ENCODE assay signal across 2 cellular contexts in genomic region chr17:4448197-4448980, GRCh38.
A peak's percentile ranks its signal among the peaks of the same experiment; 100 is the strongest.
TF ChIP-seq lines count a peak whose summit lies in the region.

No MANE protein-coding gene starts in this region.

TF ChIP-seq in HEK293, 187 proteins besides CTCF, POLR2A, EP300 and RAD21:
- no peak for TF ChIP-seq GLIS2 (tag by site-specific recombination; IDR thresholded peaks at IDR 0.05)
- TF ChIP-seq ZNF37A (tag by site-specific recombination; IDR thresholded peaks at IDR 0.05), result no peak
- TF ChIP-seq ZNF792 (tag by site-specific recombination; IDR thresholded peaks at IDR 0.05), result no peak
- no peak for TF ChIP-seq ZNF449 (tag by site-specific recombination; IDR thresholded peaks at IDR 0.05)
- no peak for TF ChIP-seq ZNF707 (tag by site-specific recombination; IDR thresholded peaks at IDR 0.05)
- 0 out of 2 replicates have a peak, but pooled peaks have one; percentile 21 for TF ChIP-seq ZIC2 (tag by site-specific recombination; IDR thresholded peaks at IDR 0.05)
- TF ChIP-seq ZNF292 (tag by site-specific recombination; IDR thresholded peaks at IDR 0.05; ENCODE audit: borderline replicate concordance, low read depth), result no peak
- no peak for TF ChIP-seq ZNF239 (tag by site-specific recombination; IDR thresholded peaks at IDR 0.05)
- TF ChIP-seq ZFHX2 (tag by site-specific recombination; conservative IDR thresholded peaks at IDR 0.05), result 0 out of 2 replicates have a peak, but pooled peaks have one; percentile 16
- peak; percentile 18; the same call in 1 of the 2 replicates for TF ChIP-seq GLIS1 (tag by site-specific recombination; IDR thresholded peaks at IDR 0.05)
- no peak for TF ChIP-seq SP7 (tag by site-specific recombination; IDR thresholded peaks at IDR 0.05)
- no peak for TF ChIP-seq BCL6B (tag by site-specific recombination; IDR thresholded peaks at IDR 0.05)
- TF ChIP-seq ZNF223 (tag by site-specific recombination; IDR thresholded peaks at IDR 0.05), result no peak
TF ChIP-seq in HEK293: peak in this region for 3.

TF ChIP-seq in K562, 482 proteins besides CTCF, POLR2A, EP300 and RAD21:
- TF ChIP-seq ZFP36 (IDR thresholded peaks at IDR 0.05; ENCODE audit: low read depth, low read length, partially characterized antibody) (peak; percentile 68), SNAPC5 (CRISPR knock-in tag; IDR thresholded peaks at IDR 0.05) (no peak)
TF ChIP-seq in K562: peak in this region for 1.
